In genomic region chr5:140219068-140219971, GRCh38 we compare ENCODE assay signal across 10 cellular contexts. TPM values are rescaled to one million over a fixed set of nuclear protein-coding genes. Genes with fewer than 3 reads are reported as not detected.
DNase-seq lines count a peak whose midpoint lies in the region; ATAC-seq and TF ChIP-seq lines count a peak whose summit lies in the region.
"Had no signal": no experiment of that assay in that cellular context is flagged by ENCODE, and none has a peak within 500 bp of the region (broad histone marks: within the 10 kb centered on the region; RNA-seq: fewer than 3 reads in every experiment).

No MANE protein-coding gene starts in this region.

- H3K4me1 Mint-ChIP-seq in activated T-helper 1 cell treated with anti-CD3 and anti-CD28 coated beads, Interleukin-12 subunit alpha, Interleukin-12 subunit beta, Interleukin-2, Interleukin-4 antibody, amounts not matched to agents 30 ng/mL and 10 ng/mL and 1 ng/mL, durations not matched to agents 14 hours and 24 hours and 36 hours (ENCODE audit: low read depth) = peaks cover 36% of the 10 kb centered on the region

- TF ChIP-seq CTCF in epithelial cell of proximal tubule (conservative IDR thresholded peaks at IDR 0.05; ENCODE audit: low read depth, low read length) (no peak), GM13977 (IDR thresholded peaks at IDR 0.05; ENCODE audit: extremely low read depth, insufficient read depth, missing control alignments) (no peak), uterus (IDR thresholded peaks at IDR 0.05) (no peak)

- no peaks in the 10 kb centered on the region for H3K27me3 ChIP-seq in rectal smooth muscle tissue (ENCODE audit: control insufficient read depth, insufficient read depth, low read length)
- no peaks in the 10 kb centered on the region for H3K27me3 ChIP-seq in uterus

- H3K27ac Mint-ChIP-seq in activated T-helper 1 cell treated with anti-CD3 and anti-CD28 coated beads, Interleukin-12 subunit alpha, Interleukin-12 subunit beta, Interleukin-2, Interleukin-4 antibody, amounts not matched to agents 30 ng/mL and 10 ng/mL and 1 ng/mL, durations not matched to agents 14 hours and 24 hours and 36 hours = no peak overlapping the region

- TF ChIP-seq POLR2A in uterus (IDR thresholded peaks at IDR 0.05) = no peak

- H3K9ac ChIP-seq in rectal smooth muscle tissue (ENCODE audit: low read length) = no peak overlapping the region

- intact Hi-C loops in uterus (cut with DNase I; ENCODE audit: low total_unique reads) = no loop called here
- intact Hi-C loops in activated T-helper 1 cell treated with anti-CD3 and anti-CD28 coated beads, Interleukin-12 subunit alpha, Interleukin-12 subunit beta, Interleukin-2, Interleukin-4 antibody, amounts not matched to agents 30 ng/mL and 10 ng/mL and 1 ng/mL, durations not matched to agents 14 hours and 24 hours and 36 hours (cut with micrococcal nuclease) = no loop called here

- in situ Hi-C loops in GM13977 (cut with MboI; ENCODE audit: low pct_unique_long_range_greater_than_20kb, low sequenced_read_pairs, unreplicated experiment) = no loop called here

- ATAC-seq in GM19025 (IDR thresholded peaks at IDR 0.05; ENCODE audit: low read depth, unreplicated experiment) (peak; percentile 22), HG03571 (IDR thresholded peaks at IDR 0.05; ENCODE audit: unreplicated experiment) (peak; percentile 6)

- no peak overlapping the region for H3K4me3 Mint-ChIP-seq in activated T-helper 1 cell treated with anti-CD3 and anti-CD28 coated beads, Interleukin-12 subunit alpha, Interleukin-12 subunit beta, Interleukin-2, Interleukin-4 antibody, amounts not matched to agents 30 ng/mL and 10 ng/mL and 1 ng/mL, durations not matched to agents 14 hours and 24 hours and 36 hours

- no peaks in the 10 kb centered on the region for H3K9me3 Mint-ChIP-seq in activated T-helper 1 cell treated with anti-CD3 and anti-CD28 coated beads, Interleukin-12 subunit alpha, Interleukin-12 subunit beta, Interleukin-2, Interleukin-4 antibody, amounts not matched to agents 30 ng/mL and 10 ng/mL and 1 ng/mL, durations not matched to agents 14 hours and 24 hours and 36 hours

- H3K4me3 ChIP-seq in epithelial cell of proximal tubule (ENCODE audit: low read depth, low read length) = peak overlapping the region; percentile 15
- no peak overlapping the region for H3K4me3 ChIP-seq in rectal smooth muscle tissue (ENCODE audit: low read length)
- H3K4me3 ChIP-seq in uterus = no peak overlapping the region
- H3K4me3 ChIP-seq: thoracic aorta had no signal

- H3K4me1 ChIP-seq in rectal smooth muscle tissue (ENCODE audit: control insufficient read depth, insufficient read depth, low read length) = peaks cover 13% of the 10 kb centered on the region
- H3K4me1 ChIP-seq in uterus = peaks cover 0 to 4% of the 10 kb centered on the region in 2 donors

- H3K27me3 Mint-ChIP-seq in activated T-helper 1 cell treated with anti-CD3 and anti-CD28 coated beads, Interleukin-12 subunit alpha, Interleukin-12 subunit beta, Interleukin-2, Interleukin-4 antibody, amounts not matched to agents 30 ng/mL and 10 ng/mL and 1 ng/mL, durations not matched to agents 14 hours and 24 hours and 36 hours (ENCODE audit: insufficient read depth) = no peaks in the 10 kb centered on the region

- no peaks in the 10 kb centered on the region for H3K36me3 Mint-ChIP-seq in activated T-helper 1 cell treated with anti-CD3 and anti-CD28 coated beads, Interleukin-12 subunit alpha, Interleukin-12 subunit beta, Interleukin-2, Interleukin-4 antibody, amounts not matched to agents 30 ng/mL and 10 ng/mL and 1 ng/mL, durations not matched to agents 14 hours and 24 hours and 36 hours (ENCODE audit: low read depth)

- H3K27ac ChIP-seq in rectal smooth muscle tissue (ENCODE audit: low read depth, low read length) (peak overlapping the region; percentile 12), uterus (no peak overlapping the region)
- H3K27ac ChIP-seq: thoracic aorta had no signal

- no peaks in the 10 kb centered on the region for H3K9me3 ChIP-seq in uterus
- H3K9me3 ChIP-seq: thoracic aorta had no signal

- DNase-seq in epithelial cell of proximal tubule (ENCODE audit: low read depth) = no peak
- DNase-seq in GM13977 (ENCODE audit: low spot score) = no peak
- no peak for DNase-seq in uterus
- no peak for DNase-seq in activated T-helper 1 cell treated with anti-CD3 and anti-CD28 coated beads, Interleukin-12 subunit alpha, Interleukin-12 subunit beta, Interleukin-2, Interleukin-4 antibody, amounts not matched to agents 30 ng/mL and 10 ng/mL and 1 ng/mL, durations not matched to agents 14 hours and 24 hours and 36 hours (ENCODE audit: low spot score)
- no peak for DNase-seq in SKM-1 treated with dmso at 0.1 percent for 144 hours (lab: John Stamatoyannopoulos, UW; ENCODE audit: unreplicated experiment)
- DNase-seq: activated effector memory CD4-positive, alpha-beta T cell treated with Interleukin-2 at 50 U/mL for 16 hours had no signal

- H3K36me3 ChIP-seq in rectal smooth muscle tissue (ENCODE audit: control insufficient read depth, insufficient read depth, low read length) = no peaks in the 10 kb centered on the region
- no peaks in the 10 kb centered on the region for H3K36me3 ChIP-seq in uterus
- H3K36me3 ChIP-seq: thoracic aorta had no signal

RNA-seq across cellular contexts. Expression of gene CYSTM1, which starts 44.3 kb away (rescaled TPM):
- total RNA-seq in epithelial cell of proximal tubule (57.4 and 161 TPM in 2 replicates), uterus (10 to 100 TPM in 3 of 4 donors, 1 to 10 TPM in 1; 4.4 to 76.8 (median 45.3) TPM)
- total RNA-seq in activated T-helper 1 cell treated with anti-CD3 and anti-CD28 coated beads, Interleukin-12 subunit alpha, Interleukin-12 subunit beta, Interleukin-2, Interleukin-4 antibody, amounts not matched to agents 30 ng/mL and 10 ng/mL and 1 ng/mL, durations not matched to agents 14 hours and 24 hours and 36 hours = 16.6 and 17.2 TPM in 2 replicates
